ENCODE assay signal across 20 cellular contexts in the genomic region with DNA sequence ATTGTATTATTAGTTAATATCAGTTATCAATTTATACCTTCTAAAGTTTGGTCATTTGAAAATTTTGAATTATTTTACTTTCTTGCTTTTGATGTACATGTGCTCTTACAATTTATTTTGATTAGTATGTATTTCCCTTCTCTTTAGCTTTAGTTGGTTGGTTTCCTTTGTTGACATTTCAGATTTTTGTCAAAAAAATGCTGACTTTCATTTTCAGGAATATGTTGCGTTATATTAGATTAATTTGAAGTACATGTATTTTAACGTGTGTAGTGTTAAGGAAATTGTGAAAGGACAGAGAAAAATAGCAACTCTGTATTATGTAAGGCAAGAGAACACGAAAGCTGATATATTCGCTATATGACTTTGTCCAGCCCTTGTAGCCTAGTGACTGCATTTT.
DNase-seq lines count a peak whose midpoint lies in the region; ATAC-seq, FAIRE-seq and TF ChIP-seq lines count a peak whose summit lies in the region.
"Had no signal": no experiment of that assay in that cellular context is flagged by ENCODE, and none has a peak within 500 bp of the region (broad histone marks: within the 10 kb centered on the region; RNA-seq: fewer than 3 reads in every experiment).

No MANE protein-coding gene starts in this region.

- H3K4ac ChIP-seq in IMR-90 (ENCODE audit: low read depth, low read length), result no peak overlapping the region

- H2BK20ac ChIP-seq in IMR-90 (ENCODE audit: low read depth, low read length), result no peak overlapping the region

- dilution Hi-C loops in IMR-90 (cut with HindIII; ENCODE audit: low sequenced_read_pairs, unreplicated experiment), result no loop called here

- H4K8ac ChIP-seq in IMR-90 (ENCODE audit: low read depth in 2 of 2, low read length in 2 of 2), result no peak overlapping the region

- no peak overlapping the region for H2BK15ac ChIP-seq in IMR-90 (ENCODE audit: low read depth, low read length)

- no peak overlapping the region for H3K18ac ChIP-seq in IMR-90 (ENCODE audit: low read depth, low read length)

- no peaks in the 10 kb centered on the region for H4K20me1 ChIP-seq in IMR-90 (ENCODE audit: insufficient read depth, low read length)
- H4K20me1 ChIP-seq: BLaER1 treated with 17β-estradiol and CSF1 and Interleukin-3, amounts not matched to agents 10 nM and 100 nM had no signal

- H4K91ac ChIP-seq in IMR-90 (ENCODE audit: insufficient read depth, low read depth, low read length), result no peak overlapping the region

- H3K4me2 ChIP-seq in A549 (no peak overlapping the region), IMR-90 (ENCODE audit: low read depth, low read length) (no peak overlapping the region)
- H3K4me2 ChIP-seq: BLaER1 treated with 17β-estradiol and CSF1 and Interleukin-3, amounts not matched to agents 10 nM and 100 nM had no signal

- DNase-seq in A549 (ENCODE audit: low read depth in 1 of 2, low spot score in 1 of 2) (no peak), IMR-90 (no peak), frontal cortex (ENCODE audit: low spot score in 2 of 2) (no peak), hypothalamus (lab: John Stamatoyannopoulos, UW) (no peak), SW 1271 (lab: John Stamatoyannopoulos, UW) (no peak)
- DNase-seq in effector CD8-positive, alpha-beta T cell (lab: John Stamatoyannopoulos, UW), result no peak
- DNase-seq: ACHN; AML-193; BE2C; Calu3; CD4-positive, alpha-beta T cell; CD8-positive, alpha-beta memory T cell; DMS53; DMS79 treated with DMSO at 0.1 percent for 48 hours; GOT3; HFFc6 had no signal

- H3K36me3 ChIP-seq in IMR-90 (ENCODE audit: control insufficient read depth, insufficient read depth, low read length), result no peaks in the 10 kb centered on the region
- H3K36me3 ChIP-seq: BE2C; BLaER1 treated with 17β-estradiol and CSF1 and Interleukin-3, amounts not matched to agents 10 nM and 100 nM; HAP-1 had no signal

- H3K27ac ChIP-seq in A549 (no peak overlapping the region), IMR-90 (ENCODE audit: insufficient read depth, low read length) (no peak overlapping the region)
- H3K27ac ChIP-seq: BLaER1 treated with 17β-estradiol and CSF1 and Interleukin-3, amounts not matched to agents 10 nM and 100 nM had no signal

- intact Hi-C loops in IMR-90 (cut with micrococcal nuclease), result no loop called here

- H3K23ac ChIP-seq in IMR-90 (ENCODE audit: low read depth, low read length), result no peak overlapping the region

- POLR2A ChIA-PET in A549 (lab: Yijun Ruan, JAX), result no interaction called here
- POLR2A ChIA-PET in IMR-90 (lab: Charles Lee; ENCODE audit: unreplicated experiment), result no interaction called here

- TF ChIP-seq CTCF in A549 (IDR thresholded peaks at IDR 0.05) (no peak), IMR-90 (conservative IDR thresholded peaks at IDR 0.05; ENCODE audit: low read depth, low read length) (no peak)

- BruUV-seq in IMR-90 (replicated peaks; lab: Mats Ljungman, UMichigan), result no TSS peak

- no peaks in the 10 kb centered on the region for H3K9me3 ChIP-seq in A549
- H3K9me3 ChIP-seq in IMR-90 (ENCODE audit: control insufficient read depth, insufficient read depth, low read length), result no peaks in the 10 kb centered on the region
- H3K9me3 ChIP-seq: BE2C; BLaER1 treated with 17β-estradiol and CSF1 and Interleukin-3, amounts not matched to agents 10 nM and 100 nM; HAP-1 had no signal

- H4K5ac ChIP-seq in IMR-90 (ENCODE audit: low read depth, low read length), result no peak overlapping the region

- H3K14ac ChIP-seq in IMR-90 (replicated peaks; ENCODE audit: low read depth, low read length), result no peak overlapping the region

- H2AK9ac ChIP-seq in IMR-90 (replicated peaks; ENCODE audit: low read depth, low read length, poor library complexity), result no peak overlapping the region

- WGBS in A549 (ENCODE audit: missing lambda C conversion rate), result 57% methylated on average over 4 of the region's 4 CpGs
- 30 to 100% methylated on average over 1 to 2 of the region's 4 CpGs for WGBS in IMR-90 (ENCODE audit: extremely low coverage in 2 of 2, insufficient read length in 1 of 2), 2 experiments

- ATAC-seq in A549 (no peak), IMR-90 (ENCODE audit: low read depth) (no peak)

- H2BK5ac ChIP-seq in IMR-90 (ENCODE audit: low read depth, low read length, poor library complexity, severe bottlenecking), result no peak overlapping the region

- TF ChIP-seq RAD21 in A549 (conservative IDR thresholded peaks at IDR 0.05 in 1 of 2, IDR thresholded peaks at IDR 0.05 in 1 of 2) (no peak), IMR-90 (IDR thresholded peaks at IDR 0.05; ENCODE audit: low read length) (no peak)

- no peaks in the 10 kb centered on the region for H3K9me1 ChIP-seq in IMR-90 (ENCODE audit: insufficient read depth, low read length)

- in situ Hi-C loops in IMR-90 (cut with MboI; ENCODE audit: low sequenced_read_pairs), result no loop called here

- H3K79me1 ChIP-seq in IMR-90 (ENCODE audit: low read depth in 1 of 2, low read length in 2 of 2), result no peaks in the 10 kb centered on the region

- no peak overlapping the region for H3K56ac ChIP-seq in IMR-90 (ENCODE audit: extremely low read depth, insufficient read depth, low read length)

- TF ChIP-seq EP300 in A549 (IDR thresholded peaks at IDR 0.05), result no peak

- CTCF ChIA-PET in A549 (lab: Yijun Ruan, JAX), result no interaction called here
- CTCF ChIA-PET in IMR-90 (lab: Yijun Ruan, JAX), result no interaction called here

- no peak overlapping the region for H3K9ac ChIP-seq in IMR-90 (ENCODE audit: low read depth, low read length)
- H3K9ac ChIP-seq: BLaER1 treated with 17β-estradiol and CSF1 and Interleukin-3, amounts not matched to agents 10 nM and 100 nM had no signal

- H2AFZ ChIP-seq in IMR-90 (replicated peaks; ENCODE audit: low read length, poor library complexity), result no peak overlapping the region

- H3K4me1 ChIP-seq in A549 (no peaks in the 10 kb centered on the region), IMR-90 (ENCODE audit: control insufficient read depth, insufficient read depth, low read length) (no peaks in the 10 kb centered on the region)
- H3K4me1 ChIP-seq: BE2C; BLaER1 treated with 17β-estradiol and CSF1 and Interleukin-3, amounts not matched to agents 10 nM and 100 nM; HAP-1 had no signal

- no peak for TF ChIP-seq POLR2A in A549 (IDR thresholded peaks at IDR 0.05; ENCODE audit: low read length)
- TF ChIP-seq POLR2A in IMR-90 (IDR thresholded peaks at IDR 0.05; ENCODE audit: low read depth, low read length), result no peak

- H3K27me3 ChIP-seq in IMR-90 (ENCODE audit: control insufficient read depth, insufficient read depth, low read length), result no peaks in the 10 kb centered on the region
- H3K27me3 ChIP-seq: BE2C; BLaER1 treated with 17β-estradiol and CSF1 and Interleukin-3, amounts not matched to agents 10 nM and 100 nM had no signal

- H3K4me3 ChIP-seq in A549 (no peak overlapping the region), IMR-90 (ENCODE audit: insufficient read depth, low read depth, low read length) (no peak overlapping the region)
- H3K4me3 ChIP-seq: BLaER1 treated with 17β-estradiol and CSF1 and Interleukin-3, amounts not matched to agents 10 nM and 100 nM; HAP-1 had no signal

- H2BK120ac ChIP-seq in IMR-90 (ENCODE audit: low read depth, low read length), result no peak overlapping the region

- H2AK5ac ChIP-seq in IMR-90 (ENCODE audit: low read depth, low read length), result no peak overlapping the region

- FAIRE-seq in A549 (lab: Jason Lieb, UNC) (no peak), frontal cortex (lab: Jason Lieb, UNC) (peak; percentile 76)
- FAIRE-seq: GM12892, H54 had no signal

TF ChIP-seq in A549, 52 proteins besides CTCF, POLR2A, EP300 and RAD21:
- peak; percentile 62 for TF ChIP-seq MAFK (IDR thresholded peaks at IDR 0.05; ENCODE audit: partially characterized antibody)
- TF ChIP-seq, protein P1, sequence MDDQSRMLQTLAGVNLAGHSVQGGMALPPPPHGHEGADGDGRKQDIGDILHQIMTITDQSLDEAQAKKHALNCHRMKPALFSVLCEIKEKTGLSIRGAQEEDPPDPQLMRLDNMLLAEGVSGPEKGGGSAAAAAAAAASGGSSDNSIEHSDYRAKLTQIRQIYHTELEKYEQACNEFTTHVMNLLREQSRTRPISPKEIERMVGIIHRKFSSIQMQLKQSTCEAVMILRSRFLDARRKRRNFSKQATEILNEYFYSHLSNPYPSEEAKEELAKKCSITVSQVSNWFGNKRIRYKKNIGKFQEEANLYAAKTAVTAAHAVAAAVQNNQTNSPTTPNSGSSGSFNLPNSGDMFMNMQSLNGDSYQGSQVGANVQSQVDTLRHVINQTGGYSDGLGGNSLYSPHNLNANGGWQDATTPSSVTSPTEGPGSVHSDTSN (IDR thresholded peaks at IDR 0.05), result no peak

TF ChIP-seq in IMR-90, 13 proteins besides CTCF, POLR2A, EP300 and RAD21:
- no peak for TF ChIP-seq MXI1 (IDR thresholded peaks at IDR 0.05; ENCODE audit: borderline replicate concordance, low read depth, low read length)
- TF ChIP-seq, protein P2, sequence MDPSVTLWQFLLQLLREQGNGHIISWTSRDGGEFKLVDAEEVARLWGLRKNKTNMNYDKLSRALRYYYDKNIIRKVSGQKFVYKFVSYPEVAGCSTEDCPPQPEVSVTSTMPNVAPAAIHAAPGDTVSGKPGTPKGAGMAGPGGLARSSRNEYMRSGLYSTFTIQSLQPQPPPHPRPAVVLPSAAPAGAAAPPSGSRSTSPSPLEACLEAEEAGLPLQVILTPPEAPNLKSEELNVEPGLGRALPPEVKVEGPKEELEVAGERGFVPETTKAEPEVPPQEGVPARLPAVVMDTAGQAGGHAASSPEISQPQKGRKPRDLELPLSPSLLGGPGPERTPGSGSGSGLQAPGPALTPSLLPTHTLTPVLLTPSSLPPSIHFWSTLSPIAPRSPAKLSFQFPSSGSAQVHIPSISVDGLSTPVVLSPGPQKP (IDR thresholded peaks at IDR 0.05; ENCODE audit: borderline replicate concordance, low read depth, low read length), result no peak
- TF ChIP-seq, protein P3, sequence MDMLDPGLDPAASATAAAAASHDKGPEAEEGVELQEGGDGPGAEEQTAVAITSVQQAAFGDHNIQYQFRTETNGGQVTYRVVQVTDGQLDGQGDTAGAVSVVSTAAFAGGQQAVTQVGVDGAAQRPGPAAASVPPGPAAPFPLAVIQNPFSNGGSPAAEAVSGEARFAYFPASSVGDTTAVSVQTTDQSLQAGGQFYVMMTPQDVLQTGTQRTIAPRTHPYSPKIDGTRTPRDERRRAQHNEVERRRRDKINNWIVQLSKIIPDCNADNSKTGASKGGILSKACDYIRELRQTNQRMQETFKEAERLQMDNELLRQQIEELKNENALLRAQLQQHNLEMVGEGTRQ (IDR thresholded peaks at IDR 0.05; ENCODE audit: low read depth, low read length), result no peak
- TF ChIP-seq MAFK (IDR thresholded peaks at IDR 0.05; ENCODE audit: low read depth, low read length), result peak; percentile 46; the same call in 1 of the 2 replicates
- TF ChIP-seq MAZ (IDR thresholded peaks at IDR 0.05; ENCODE audit: borderline replicate concordance, low read depth, low read length), result no peak
TF ChIP-seq in IMR-90: peak in this region for 1.
